Comparison of ENCODE assay signal across 8 cellular contexts in the genomic region with DNA sequence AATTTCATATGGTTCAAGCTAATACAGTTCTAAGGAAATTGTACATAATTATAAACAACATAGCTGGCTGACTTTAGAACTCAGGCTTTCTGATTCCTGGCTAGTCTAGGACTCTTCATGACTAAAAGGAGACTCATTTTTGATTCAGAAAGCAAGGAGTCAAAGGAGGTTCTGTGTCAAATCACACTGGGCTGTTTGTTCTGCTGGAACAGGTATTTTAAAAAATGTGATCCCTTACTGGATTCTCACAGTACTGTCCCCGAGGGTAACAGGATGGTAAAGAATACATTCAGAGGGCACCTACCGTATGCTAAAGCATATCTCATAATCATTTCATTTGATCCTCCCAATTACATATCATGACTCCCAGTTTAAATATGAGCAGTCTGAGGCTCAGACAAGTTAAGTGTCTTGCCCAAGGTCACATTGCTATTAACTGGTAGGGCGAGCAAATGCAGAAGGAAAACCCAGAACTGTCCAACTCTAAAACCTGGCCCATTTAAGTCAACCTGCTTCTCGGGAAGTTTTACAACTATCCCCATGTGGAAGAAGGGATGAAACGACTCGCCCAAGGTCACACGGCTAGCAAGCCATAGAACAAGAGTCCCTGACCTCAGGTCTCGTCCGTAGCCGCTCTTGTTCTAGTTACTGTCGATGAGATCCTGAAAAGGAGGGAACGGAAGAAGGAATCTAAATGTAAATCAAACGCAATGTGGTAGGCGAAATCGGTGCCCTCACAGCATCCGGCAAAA. TPM values are rescaled to one million over a fixed set of nuclear protein-coding genes. Genes with fewer than 3 reads are reported as not detected.
A peak's percentile ranks its signal among the peaks of the same experiment; 100 is the strongest.
DNase-seq lines count a peak whose midpoint lies in the region; ATAC-seq, FAIRE-seq and TF ChIP-seq lines count a peak whose summit lies in the region.

No MANE protein-coding gene starts in this region.

- no peak for TF ChIP-seq CTCF in AG09309 (IDR thresholded peaks at IDR 0.05; ENCODE audit: control insufficient read depth, insufficient read depth, low read depth, low read length, missing control alignments)
- TF ChIP-seq CTCF in astrocyte (IDR thresholded peaks at IDR 0.05; ENCODE audit: insufficient read depth, low read depth, low read length) = no peak
- TF ChIP-seq CTCF in keratinocyte (optimal IDR thresholded peaks at IDR 0.05 in 1 of 3, IDR thresholded peaks at IDR 0.05 in 1 of 3, conservative IDR thresholded peaks at IDR 0.05 in 1 of 3; ENCODE audit: extremely low read depth in 1 of 3, insufficient read depth in 2 of 3, low read length in 3 of 3) = no peak

- H3K79me2 ChIP-seq in astrocyte (ENCODE audit: insufficient read depth, low read length) = peaks cover 52% of the 10 kb centered on the region
- H3K79me2 ChIP-seq in keratinocyte (ENCODE audit: control insufficient read depth, insufficient read depth, low read length) = peaks cover 47% of the 10 kb centered on the region

- H3K27me3 Mint-ChIP-seq in astrocyte (ENCODE audit: low read depth, unreplicated experiment) = no peaks in the 10 kb centered on the region

- no peaks in the 10 kb centered on the region for H3K36me3 ChIP-seq in astrocyte (ENCODE audit: insufficient read depth, low read length)
- peaks cover 5 to 6% of the 10 kb centered on the region in 2 experiments for H3K36me3 ChIP-seq in keratinocyte (ENCODE audit: control insufficient read depth in 2 of 2, extremely low read depth in 1 of 2, insufficient read depth in 2 of 2, low read length in 2 of 2)
- H3K36me3 ChIP-seq in stomach smooth muscle (ENCODE audit: control insufficient read depth in 2 of 2, insufficient read depth in 2 of 2, low read length in 2 of 2) = peaks cover 1 to 4% of the 10 kb centered on the region in 2 donors

- peak; percentile 14 for ATAC-seq in GM19023 (IDR thresholded peaks at IDR 0.05; ENCODE audit: unreplicated experiment)
- ATAC-seq in HG03521 (IDR thresholded peaks at IDR 0.05; ENCODE audit: unreplicated experiment) = peak; percentile 3

- FAIRE-seq in astrocyte (lab: Jason Lieb, UNC) (peak; percentile 17), keratinocyte (lab: Jason Lieb, UNC) (peak; percentile 13)

- H3K27ac Mint-ChIP-seq in astrocyte (ENCODE audit: unreplicated experiment) = peak overlapping the region; percentile 85

- H3K4me3 Mint-ChIP-seq in astrocyte (ENCODE audit: unreplicated experiment) = peak overlapping the region; percentile 94

- H2AFZ ChIP-seq in astrocyte (ENCODE audit: low read depth, low read length) = peak overlapping the region; percentile 78
- H2AFZ ChIP-seq in keratinocyte (ENCODE audit: control insufficient read depth, low read length) = peak overlapping the region; percentile 90

- peaks cover 9% of the 10 kb centered on the region for H3K4me1 ChIP-seq in astrocyte (ENCODE audit: insufficient read depth, low read length)
- peaks cover 6% of the 10 kb centered on the region for H3K4me1 ChIP-seq in keratinocyte (ENCODE audit: control insufficient read depth, extremely low read depth, insufficient read depth, low read length)
- peaks cover 13% of the 10 kb centered on the region for H3K4me1 ChIP-seq in stomach smooth muscle (ENCODE audit: control insufficient read depth, insufficient read depth, low read length)

- H3K9me3 Mint-ChIP-seq in astrocyte (ENCODE audit: unreplicated experiment) = peaks cover 3% of the 10 kb centered on the region

- H3K36me3 Mint-ChIP-seq in astrocyte (ENCODE audit: low read depth, unreplicated experiment) = peaks cover 4% of the 10 kb centered on the region

- H3K4me3 ChIP-seq in AG09309 (ENCODE audit: control insufficient read depth, low read depth, low read length) (peak overlapping the region; percentile 72), astrocyte (ENCODE audit: insufficient read depth, low read depth, low read length) (peak overlapping the region; percentile 91), keratinocyte (ENCODE audit: control insufficient read depth in 2 of 3, extremely low read depth in 1 of 3, insufficient read depth in 2 of 3, low read depth in 1 of 3, low read length in 3 of 3) (peak overlapping the region; percentile 94 to 99 (median 98)), stomach smooth muscle (ENCODE audit: low read length in 2 of 2) (peak overlapping the region; percentile 98 to 99)

- H3K9me3 ChIP-seq in astrocyte (ENCODE audit: insufficient read depth, low read depth, low read length) (no peaks in the 10 kb centered on the region), keratinocyte (ENCODE audit: control insufficient read depth, low read depth, low read length) (no peaks in the 10 kb centered on the region), stomach smooth muscle (ENCODE audit: control insufficient read depth in 2 of 2, low read length in 2 of 2) (no peaks in the 10 kb centered on the region)

- dilution Hi-C loops in keratinocyte (cut with MboI; ENCODE audit: extremely low pct_ligation_motif_present, low sequenced_read_pairs) = no loop called here

- H3K9ac ChIP-seq in astrocyte (ENCODE audit: low read length) = peak overlapping the region; percentile 96
- peak overlapping the region; percentile 99 for H3K9ac ChIP-seq in keratinocyte (ENCODE audit: control insufficient read depth, extremely low read depth, insufficient read depth, low read length)
- peak overlapping the region; percentile 98 to 99 for H3K9ac ChIP-seq in stomach smooth muscle (ENCODE audit: low read length in 2 of 2)

- no peaks in the 10 kb centered on the region for H3K27me3 ChIP-seq in astrocyte (ENCODE audit: insufficient read depth, low read length)
- no peaks in the 10 kb centered on the region for H3K27me3 ChIP-seq in keratinocyte (ENCODE audit: control insufficient read depth, extremely low read depth, insufficient read depth, low read length)
- H3K27me3 ChIP-seq in stomach smooth muscle (ENCODE audit: control insufficient read depth in 1 of 2, insufficient read depth in 2 of 2, low read length in 2 of 2) = no peaks in the 10 kb centered on the region

- DNase-seq in AG09309 (ENCODE audit: low read depth) = no peak
- DNase-seq in astrocyte (ENCODE audit: low read depth) = peak; percentile 4
- no peak for DNase-seq in keratinocyte (ENCODE audit: low read depth, low spot score)
- no peak for DNase-seq in nucleus accumbens (lab: John Stamatoyannopoulos, UW)
- no peak for DNase-seq in DMS153 treated with DMSO at 0.1 percent for 48 hours (lab: John Stamatoyannopoulos, UW; ENCODE audit: unreplicated experiment)

- peaks cover 9% of the 10 kb centered on the region for H3K4me1 Mint-ChIP-seq in astrocyte (ENCODE audit: low read depth, unreplicated experiment)

- H3K27ac ChIP-seq in astrocyte (ENCODE audit: low read depth, low read length) (peak overlapping the region; percentile 81), keratinocyte (ENCODE audit: control insufficient read depth, insufficient read depth, low read length) (peak overlapping the region; percentile 98), stomach smooth muscle (ENCODE audit: low read length) (peak overlapping the region; percentile 73)

- peaks cover 23% of the 10 kb centered on the region for H4K20me1 ChIP-seq in astrocyte (ENCODE audit: insufficient read depth, low read length)
- no peaks in the 10 kb centered on the region for H4K20me1 ChIP-seq in keratinocyte (ENCODE audit: control insufficient read depth, extremely low read depth, insufficient read depth, low read length)

- H3K9me1 ChIP-seq in keratinocyte (ENCODE audit: control insufficient read depth, extremely low read depth, insufficient read depth, low read length) = no peaks in the 10 kb centered on the region

- peak overlapping the region; percentile 83 for H3K4me2 ChIP-seq in astrocyte (ENCODE audit: low read length)
- peak overlapping the region; percentile 97 for H3K4me2 ChIP-seq in keratinocyte (ENCODE audit: control insufficient read depth, extremely low read depth, insufficient read depth, low read depth, low read length)

RNA-seq across cellular contexts. Expression of gene MYSM1, which starts 0.7 kb away (rescaled TPM):
- 32.3 and 38.1 TPM in 2 replicates for total RNA-seq in astrocyte
- 9.5 to 25.9 TPM (median 21.9 TPM) in 3 replicates for polyA plus RNA-seq in keratinocyte
- polyA plus RNA-seq in keratinocyte (2011; ENCODE audit: low read depth) = 34.8 TPM
- 3.7 and 7.7 TPM in 2 replicates for polyA plus RNA-seq in keratinocyte (2011; cell fraction: cytosol; rRNA removed)
- polyA plus RNA-seq in keratinocyte (2011; cell fraction: nucleus; rRNA removed) = 39.0 and 54.7 TPM in 2 replicates
- 5.3 and 10.4 TPM in 2 replicates for polyA plus RNA-seq in keratinocyte (2012; ENCODE audit: low replicate concordance)
- polyA minus RNA-seq in keratinocyte = 8.6 to 41.7 TPM (median 16.2 TPM) in 3 replicates
- polyA minus RNA-seq in keratinocyte (2011; cell fraction: cytosol; rRNA and poly(A)+ RNA removed) = 8.8 TPM
- 28.7 and 52.4 TPM in 2 replicates for polyA minus RNA-seq in keratinocyte (2011; cell fraction: nucleus; rRNA and poly(A)+ RNA removed)
